In genomic region chr5:129216001-129216400, GRCh38 we compare ENCODE assay signal across 27 cellular contexts.
"Had no signal": no experiment of that assay in that cellular context is flagged by ENCODE, and none has a peak within 500 bp of the region (broad histone marks: within the 10 kb centered on the region; RNA-seq: fewer than 3 reads in every experiment).

No MANE protein-coding gene starts in this region.

- H3K4me3 ChIP-seq: adrenal gland, K562, SK-N-MC had no signal

- H3K27me3 ChIP-seq: adrenal gland had no signal

- H3K36me3 ChIP-seq: adrenal gland had no signal

- H3K4me1 ChIP-seq: adrenal gland had no signal

- H3K4me3 Mint-ChIP-seq: activated CD8-positive, alpha-beta T cell treated with anti-CD3 and anti-CD28 coated beads for 36 hours; activated naive CD8-positive, alpha-beta T cell treated with anti-CD3 and anti-CD28 coated beads, Interleukin-2, amount 10 ng/mL, durations not matched to agents 7 days and 5 days; activated T-cell treated with anti-CD3 and anti-CD28 coated beads, Interleukin-2, amount 50 U/mL, for 72 hours; T-cell had no signal

- H3K27me3 Mint-ChIP-seq: activated CD8-positive, alpha-beta T cell treated with anti-CD3 and anti-CD28 coated beads for 36 hours; activated naive CD8-positive, alpha-beta T cell treated with anti-CD3 and anti-CD28 coated beads, Interleukin-2, amount 10 ng/mL, durations not matched to agents 7 days and 5 days; T-cell had no signal

- H3K9me3 ChIP-seq: adrenal gland had no signal

- H3K36me3 Mint-ChIP-seq: activated naive CD8-positive, alpha-beta T cell treated with anti-CD3 and anti-CD28 coated beads, Interleukin-2, amount 10 ng/mL, durations not matched to agents 7 days and 5 days; T-cell had no signal

- ATAC-seq: activated CD4-positive, CD25-positive, alpha-beta regulatory T cell treated with anti-CD3 and anti-CD28 coated beads, Interleukin-2, amount 50 U/mL, for 24 hours; activated CD8-positive, alpha-beta T cell treated with anti-CD3 and anti-CD28 coated beads for 36 hours; activated T-cell treated with anti-CD3 and anti-CD28 coated beads, Interleukin-2, amount 50 U/mL, for 72 hours; K562; Panc1; Right ventricle myocardium inferior; T-cell had no signal

- H3K27ac Mint-ChIP-seq: activated CD8-positive, alpha-beta T cell treated with anti-CD3 and anti-CD28 coated beads for 36 hours; activated naive CD8-positive, alpha-beta T cell treated with anti-CD3 and anti-CD28 coated beads, Interleukin-2, amount 10 ng/mL, durations not matched to agents 7 days and 5 days; activated T-cell treated with anti-CD3 and anti-CD28 coated beads, Interleukin-2, amount 50 U/mL, for 72 hours; activated T-helper 2 cell treated with anti-CD3 and anti-CD28 coated beads, Interferon-gamma antibody, Interleukin-2, Interleukin-4, amounts not matched to agents 10 μg/mL and 5 μg/mL and 100 μg/mL, durations not matched to agents 14 hours and 24 hours and 36 hours; T-cell had no signal

- H3K27ac ChIP-seq: adrenal gland, SK-N-MC, VCaP had no signal

- DNase-seq: activated CD4-positive, alpha-beta T cell treated with anti-CD3 and anti-CD28 coated beads for 4 hours; activated CD8-positive, alpha-beta memory T cell treated with anti-CD3 and anti-CD28 coated beads, Interleukin-2, amount 50 U/mL, for 4 hours; activated CD8-positive, alpha-beta T cell treated with anti-CD3 and anti-CD28 coated beads for 36 hours; activated naive CD4-positive, alpha-beta T cell treated with anti-CD3 and anti-CD28 coated beads, Interleukin-2, amount 50 U/mL, for 16 hours; activated naive CD8-positive, alpha-beta T cell treated with anti-CD3 and anti-CD28 coated beads, Interleukin-2, amount 10 ng/mL, durations not matched to agents 7 days and 5 days; activated T-cell treated with anti-CD3 and anti-CD28 coated beads, Interleukin-2, amount 50 U/mL, for 72 hours; central memory CD4-positive, alpha-beta T cell; NCI-H1092; NCI-H1417; NCI-H1930; NCI-H2171; NCI-H2227 treated with DMSO at 0.1 percent for 48 hours; NCI-H526; NCI-H82; OCI-M1; RPMI8226; T-cell; T-helper 2 cell; T1000 had no signal

- H3K4me1 Mint-ChIP-seq: activated naive CD8-positive, alpha-beta T cell treated with anti-CD3 and anti-CD28 coated beads, Interleukin-2, amount 10 ng/mL, durations not matched to agents 7 days and 5 days; T-cell had no signal
